In genomic region chr16:5768445-5768844, GRCh38 we compare ENCODE assay signal across 26 cellular contexts.
"Had no signal": no experiment of that assay in that cellular context is flagged by ENCODE, and none has a peak within 500 bp of the region (broad histone marks: within the 10 kb centered on the region; RNA-seq: fewer than 3 reads in every experiment).

No MANE protein-coding gene starts in this region.

- H3K9me3 ChIP-seq: ovary, psoas muscle, suprapubic skin, testis, tibial artery, transverse colon, upper lobe of right lung, uterus had no signal

- DNase-seq: natural killer cell; occipital lobe; ovary; psoas muscle; right cardiac atrium; spleen; stimulated activated CD4-positive, alpha-beta T cell treated with anti-CD3 and anti-CD28 coated beads, Interleukin-12 subunit alpha, Interleukin-12 subunit beta, amount 100 ng/mL, for 4 hours; stimulated activated CD4-positive, alpha-beta T cell treated with anti-CD3 and anti-CD28 coated beads, Interleukin-1b, Interleukin-23, amount 100 ng/mL, for 48 hours; stimulated activated CD4-positive, alpha-beta T cell treated with anti-CD3 and anti-CD28 coated beads, Interleukin-4, amount 100 ng/mL, for 1 hour; stimulated activated CD4-positive, alpha-beta T cell treated with anti-CD3 and anti-CD28 coated beads, Interleukin-4, amount 100 ng/mL, for 4 hours; stimulated activated CD8-positive, alpha-beta memory T cell treated with anti-CD3 and anti-CD28 coated beads, Interleukin-4, amount 100 ng/mL, for 48 hours; stimulated activated naive CD4-positive, alpha-beta T cell; stimulated activated naive CD8-positive, alpha-beta T cell treated with anti-CD3 and anti-CD28 coated beads, Interleukin-15, amount 100 ng/mL, for 72 hours; stimulated activated naive CD8-positive, alpha-beta T cell treated with anti-CD3 and anti-CD28 coated beads, Interleukin-15, Interleukin-2, amounts not matched to agents 100 U/mL and 50 U/mL, for 24 hours; testis; tibial artery; transverse colon; upper lobe of right lung; uterus had no signal

- H3K4me3 ChIP-seq: neural progenitor cell, ovary, psoas muscle, skin epidermis, smooth muscle cell, spleen, suprapubic skin, testis, tibial artery, transverse colon, upper lobe of right lung, uterus had no signal

- H3K27ac ChIP-seq: neural progenitor cell, ovary, parathyroid adenoma, psoas muscle, skin epidermis, spleen, suprapubic skin, testis, tibial artery, transverse colon, upper lobe of right lung, uterus had no signal

- ATAC-seq: natural killer cell; psoas muscle; right cardiac atrium; sciatic nerve; stimulated activated memory B cell treated with anti-CD40 and anti-IgM and Interleukin-4, amounts not matched to agents 10 μg/mL and 1 μg/mL and 100 μg/mL, for 72 hours; stimulated activated naive CD8-positive, alpha-beta T cell treated with anti-CD3 and anti-CD28 coated beads, Interleukin-15, amount 100 ng/mL, for 72 hours; stimulated activated naive CD8-positive, alpha-beta T cell treated with anti-CD3 and anti-CD28 coated beads, Interleukin-15, Interleukin-2, amounts not matched to agents 100 U/mL and 50 U/mL, for 24 hours; upper lobe of right lung had no signal

- H3K27me3 ChIP-seq: neural progenitor cell, ovary, spleen, suprapubic skin, testis, tibial artery, transverse colon, upper lobe of right lung, uterus had no signal

- H3K4me1 ChIP-seq: neural progenitor cell, parathyroid adenoma, psoas muscle, spleen, suprapubic skin, testis, tibial artery, transverse colon, upper lobe of right lung, uterus had no signal

- H3K36me3 ChIP-seq: neural progenitor cell, ovary, spleen, suprapubic skin, tibial artery, transverse colon, upper lobe of right lung, uterus had no signal
